12 cellular contexts compared by ENCODE assay signal in the genomic region with DNA sequence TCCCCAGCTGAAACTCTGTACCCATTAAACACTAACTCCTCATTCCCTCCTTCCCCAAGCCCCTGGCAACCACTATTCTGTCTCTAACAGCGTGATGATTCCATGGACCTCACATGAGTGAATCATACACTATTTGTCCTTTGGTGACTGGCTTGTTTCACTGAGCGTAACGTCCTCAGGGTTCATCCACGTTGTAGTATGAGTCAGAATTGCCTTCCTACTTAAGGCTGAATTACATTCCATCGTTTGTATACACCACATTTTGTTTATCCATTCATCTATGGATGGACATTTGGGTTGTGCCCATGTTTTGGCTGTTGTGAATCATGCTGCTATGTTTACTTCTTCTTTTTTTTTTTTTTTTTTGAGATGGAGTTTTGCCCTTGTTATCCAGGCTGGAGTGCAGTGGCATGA. TPM values are rescaled to one million over a fixed set of nuclear protein-coding genes. Genes with fewer than 3 reads are reported as not detected.
DNase-seq lines count a peak whose midpoint lies in the region; ATAC-seq, FAIRE-seq and TF ChIP-seq lines count a peak whose summit lies in the region.
"Had no signal": no experiment of that assay in that cellular context is flagged by ENCODE, and none has a peak within 500 bp of the region (broad histone marks: within the 10 kb centered on the region; RNA-seq: fewer than 3 reads in every experiment).

No MANE protein-coding gene starts in this region.

- no peak overlapping the region for H3K4me2 ChIP-seq in mesenchymal stem cell (ENCODE audit: low read length, poor library complexity, severe bottlenecking)

- no peaks in the 10 kb centered on the region for H3K27me3 ChIP-seq in MG63
- no peaks in the 10 kb centered on the region for H3K27me3 ChIP-seq in bronchial epithelial cell (ENCODE audit: control insufficient read depth, insufficient read depth, low read length)
- H3K27me3 ChIP-seq in mesenchymal stem cell (ENCODE audit: control insufficient read depth in 1 of 2, insufficient read depth in 1 of 2, low read length in 2 of 2), result no peaks in the 10 kb centered on the region

- ATAC-seq in HG02885 (IDR thresholded peaks at IDR 0.05; ENCODE audit: poor library complexity, unreplicated experiment) (no peak), HG03135 (IDR thresholded peaks at IDR 0.05; ENCODE audit: unreplicated experiment) (no peak), HG03139 (IDR thresholded peaks at IDR 0.05; ENCODE audit: unreplicated experiment) (no peak)
- ATAC-seq: effector memory CD8-positive, alpha-beta T cell had no signal

- DNase-seq in AG20443 (ENCODE audit: low spot score) (peak; percentile 74), MG63 (peak; percentile 82), bronchial epithelial cell (ENCODE audit: low read depth) (peak; percentile 97), mesenchymal stem cell (peak; percentile 100), NCI-H128 (lab: John Stamatoyannopoulos, UW; ENCODE audit: unreplicated experiment) (no peak)
- DNase-seq: activated T-cell treated with anti-CD3 and anti-CD28 coated beads for 4 hours; effector memory CD8-positive, alpha-beta T cell; naive B cell; NCI-H1694 had no signal

- no peak overlapping the region for H3K4me3 ChIP-seq in MG63
- no peak overlapping the region for H3K4me3 ChIP-seq in bronchial epithelial cell (ENCODE audit: low read depth, low read length)
- H3K4me3 ChIP-seq in mesenchymal stem cell (ENCODE audit: insufficient read depth in 1 of 2, low read depth in 1 of 2, low read length in 2 of 2), result no peak overlapping the region

- no peak overlapping the region for H2AFZ ChIP-seq in mesenchymal stem cell (ENCODE audit: low read depth, low read length)

- peak overlapping the region; percentile 85 for H3K27ac ChIP-seq in mesenchymal stem cell (ENCODE audit: low read length, poor library complexity, severe bottlenecking)

- no peak overlapping the region for H4K8ac ChIP-seq in mesenchymal stem cell (ENCODE audit: low read length)

- H3K9ac ChIP-seq in mesenchymal stem cell (ENCODE audit: low read length), result peak overlapping the region; percentile 71

- no peak overlapping the region for H2BK120ac ChIP-seq in mesenchymal stem cell (ENCODE audit: low read depth, low read length)

- no peaks in the 10 kb centered on the region for H3K79me1 ChIP-seq in mesenchymal stem cell (replicated peaks; ENCODE audit: low read length, poor library complexity, severe bottlenecking)

- peaks cover 10% of the 10 kb centered on the region for H3K4me1 ChIP-seq in mesenchymal stem cell (ENCODE audit: control insufficient read depth, insufficient read depth, low read depth, low read length)

- WGBS in mesenchymal stem cell, result 0% methylated on average over 2 of the region's 5 CpGs

- H4K91ac ChIP-seq in mesenchymal stem cell (ENCODE audit: low read length), result no peak overlapping the region

- no peak for FAIRE-seq in bronchial epithelial cell (lab: Jason Lieb, UNC)

- H2BK15ac ChIP-seq in mesenchymal stem cell (ENCODE audit: low read depth, poor library complexity, severe bottlenecking), result no peak overlapping the region

- no peaks in the 10 kb centered on the region for H3K9me3 ChIP-seq in MG63
- H3K9me3 ChIP-seq in mesenchymal stem cell (ENCODE audit: control insufficient read depth, low read length), result no peaks in the 10 kb centered on the region

- no peak overlapping the region for H2AK5ac ChIP-seq in mesenchymal stem cell (ENCODE audit: low read length, severe bottlenecking)

- H2BK12ac ChIP-seq in mesenchymal stem cell (ENCODE audit: low read length in 2 of 2), result no peak overlapping the region

- no peak overlapping the region for H3K23ac ChIP-seq in mesenchymal stem cell (ENCODE audit: low read length in 2 of 2)

- H3K36me3 ChIP-seq in MG63, result no peaks in the 10 kb centered on the region
- H3K36me3 ChIP-seq in bronchial epithelial cell (ENCODE audit: control insufficient read depth, insufficient read depth, low read length), result no peaks in the 10 kb centered on the region
- H3K36me3 ChIP-seq in mesenchymal stem cell (ENCODE audit: control insufficient read depth in 1 of 2, insufficient read depth in 2 of 2, low read depth in 1 of 2, low read length in 2 of 2), result no peaks in the 10 kb centered on the region

- H3K4ac ChIP-seq in mesenchymal stem cell (ENCODE audit: low read depth in 1 of 2, low read length in 2 of 2), result no peak overlapping the region

- no peak overlapping the region for H3K14ac ChIP-seq in mesenchymal stem cell (ENCODE audit: low read length in 2 of 2)

- no peak overlapping the region for H2BK5ac ChIP-seq in mesenchymal stem cell (ENCODE audit: low read depth, low read length, poor library complexity, severe bottlenecking)

- TF ChIP-seq CTCF in bronchial epithelial cell (IDR thresholded peaks at IDR 0.05; ENCODE audit: insufficient read depth, low read length, severe bottlenecking), result no peak

- no peak overlapping the region for H3K18ac ChIP-seq in mesenchymal stem cell (ENCODE audit: low read depth in 1 of 2, low read length in 2 of 2)

RNA-seq across cellular contexts. Expression of a gene that starts 19.6 kb away (rescaled TPM):
- 1.1 and 1.3 TPM in 2 replicates for total RNA-seq in MG63 (2014; rRNA removed; shearing (Covaris generic); ENCODE audit: low replicate concordance)
- total RNA-seq in bronchial epithelial cell, result 0.13 and 0.26 TPM in 2 replicates
- 8.1 TPM for polyA plus RNA-seq in mesenchymal stem cell (2013, experiment 1 of 2)
- polyA plus RNA-seq in mesenchymal stem cell (2013, experiment 2 of 2), result 8.9 TPM
